8 cellular contexts compared by ENCODE assay signal in genomic region chr7:7970620-7971307, GRCh38. TPM values are rescaled to one million over a fixed set of nuclear protein-coding genes. Genes with fewer than 3 reads are reported as not detected.
DNase-seq lines count a peak whose midpoint lies in the region; ATAC-seq and TF ChIP-seq lines count a peak whose summit lies in the region.

No MANE protein-coding gene starts in this region.

- ATAC-seq in left ventricle myocardium superior = no peak
- no peak for ATAC-seq in gastroesophageal sphincter

- no peaks in the 10 kb centered on the region for H3K36me3 ChIP-seq in right atrium auricular region
- no peaks in the 10 kb centered on the region for H3K36me3 ChIP-seq in Peyer's patch
- H3K36me3 ChIP-seq in gastroesophageal sphincter = no peaks in the 10 kb centered on the region
- H3K36me3 ChIP-seq in spleen = no peaks in the 10 kb centered on the region

- WGBS in gastroesophageal sphincter (ENCODE audit: low coverage in 1 of 2), 2 donors = 25 to 36% methylated on average over 5 of the region's 5 CpGs
- 21 to 28% (median 23%) methylated on average over 5 of the region's 5 CpGs for WGBS in spleen, 5 donors

- intact Hi-C loops in left ventricle myocardium superior (cut with micrococcal nuclease) = no loop called here
- intact Hi-C loops in spleen (cut with DNase I; ENCODE audit: low total_unique reads) = no loop called here
- intact Hi-C loops in activated T-helper 2 cell treated with anti-CD3 and anti-CD28 coated beads, Interferon-gamma antibody, Interleukin-2, Interleukin-4, amounts not matched to agents 10 μg/mL and 5 μg/mL and 100 μg/mL, durations not matched to agents 14 hours and 24 hours and 36 hours (cut with micrococcal nuclease) = loop anchor here (1.0 to 5.0 kb wide), 5 partner anchors 9 to 288 kb away; no protein-coding TSS in a partner anchor

- no peaks in the 10 kb centered on the region for H3K27me3 Mint-ChIP-seq in activated T-helper 2 cell treated with anti-CD3 and anti-CD28 coated beads, Interferon-gamma antibody, Interleukin-2, Interleukin-4, amounts not matched to agents 10 μg/mL and 5 μg/mL and 100 μg/mL, durations not matched to agents 14 hours and 24 hours and 36 hours (ENCODE audit: low read depth)

- H3K4me3 ChIP-seq in right atrium auricular region = peak overlapping the region; percentile 91 to 98
- peak overlapping the region; percentile 70 to 100 (median 96) for H3K4me3 ChIP-seq in Peyer's patch
- H3K4me3 ChIP-seq in gastroesophageal sphincter = peak overlapping the region; percentile 90 to 94
- H3K4me3 ChIP-seq in spleen = peak overlapping the region; percentile 50 to 97 (median 80)

- peaks cover 29% of the 10 kb centered on the region for H3K4me1 Mint-ChIP-seq in activated T-helper 2 cell treated with anti-CD3 and anti-CD28 coated beads, Interferon-gamma antibody, Interleukin-2, Interleukin-4, amounts not matched to agents 10 μg/mL and 5 μg/mL and 100 μg/mL, durations not matched to agents 14 hours and 24 hours and 36 hours (ENCODE audit: low read depth)

- H3K4me1 ChIP-seq in right atrium auricular region (peaks cover 0 to 31% of the 10 kb centered on the region in 2 donors), Peyer's patch (peaks cover 0 to 12% (median 0%) of the 10 kb centered on the region in 4 donors), gastroesophageal sphincter (peaks cover 0 to 24% (median 0%) of the 10 kb centered on the region in 3 donors), spleen (peaks cover 0 to 75% (median 51%) of the 10 kb centered on the region in 6 donors)

- no peak for TF ChIP-seq POLR2A in Peyer's patch (IDR thresholded peaks at IDR 0.05)
- TF ChIP-seq POLR2A in gastroesophageal sphincter (IDR thresholded peaks at IDR 0.05) = no peak
- no peak for TF ChIP-seq POLR2A in spleen (IDR thresholded peaks at IDR 0.05)

- H3K27ac Mint-ChIP-seq in activated T-helper 2 cell treated with anti-CD3 and anti-CD28 coated beads, Interferon-gamma antibody, Interleukin-2, Interleukin-4, amounts not matched to agents 10 μg/mL and 5 μg/mL and 100 μg/mL, durations not matched to agents 14 hours and 24 hours and 36 hours = no peak overlapping the region

- TF ChIP-seq EP300 in gastroesophageal sphincter (IDR thresholded peaks at IDR 0.05) = no peak

- H3K27ac ChIP-seq in right atrium auricular region (peak overlapping the region in 1 of 2 donors; percentile 69), Peyer's patch (peak overlapping the region in 3 of 4 donors; percentile 95 to 100 (median 99)), gastroesophageal sphincter (peak overlapping the region in 2 of 4 donors; percentile 96 to 99), spleen (peak overlapping the region; percentile 67 to 99 (median 99))

- H3K9me3 ChIP-seq in right atrium auricular region (no peaks in the 10 kb centered on the region), Peyer's patch (no peaks in the 10 kb centered on the region), gastroesophageal sphincter (no peaks in the 10 kb centered on the region), spleen (no peaks in the 10 kb centered on the region)

- H3K36me3 Mint-ChIP-seq in activated T-helper 2 cell treated with anti-CD3 and anti-CD28 coated beads, Interferon-gamma antibody, Interleukin-2, Interleukin-4, amounts not matched to agents 10 μg/mL and 5 μg/mL and 100 μg/mL, durations not matched to agents 14 hours and 24 hours and 36 hours (ENCODE audit: low read depth) = peaks cover 14% of the 10 kb centered on the region

- TF ChIP-seq CTCF in right atrium auricular region (IDR thresholded peaks at IDR 0.05) (no peak), Peyer's patch (IDR thresholded peaks at IDR 0.05) (no peak), gastroesophageal sphincter (IDR thresholded peaks at IDR 0.05) (no peak), spleen (IDR thresholded peaks at IDR 0.05 in 8 of 11, conservative IDR thresholded peaks at IDR 0.05 in 3 of 11) (no peak)

- H3K9me3 Mint-ChIP-seq in activated T-helper 2 cell treated with anti-CD3 and anti-CD28 coated beads, Interferon-gamma antibody, Interleukin-2, Interleukin-4, amounts not matched to agents 10 μg/mL and 5 μg/mL and 100 μg/mL, durations not matched to agents 14 hours and 24 hours and 36 hours = no peaks in the 10 kb centered on the region

- DNase-seq in right atrium auricular region (ENCODE audit: low spot score) (no peak), left ventricle myocardium superior (no peak), Peyer's patch (no peak), spleen (no peak), COLO829 (ENCODE audit: low spot score) (no peak), NCI-H2196 (lab: John Stamatoyannopoulos, UW; ENCODE audit: unreplicated experiment) (no peak)
- DNase-seq in activated T-helper 2 cell treated with anti-CD3 and anti-CD28 coated beads, Interferon-gamma antibody, Interleukin-2, Interleukin-4, amounts not matched to agents 10 μg/mL and 5 μg/mL and 100 μg/mL, durations not matched to agents 14 hours and 24 hours and 36 hours (ENCODE audit: low spot score) = no peak

- H3K4me3 Mint-ChIP-seq in activated T-helper 2 cell treated with anti-CD3 and anti-CD28 coated beads, Interferon-gamma antibody, Interleukin-2, Interleukin-4, amounts not matched to agents 10 μg/mL and 5 μg/mL and 100 μg/mL, durations not matched to agents 14 hours and 24 hours and 36 hours (ENCODE audit: low read depth) = no peak overlapping the region

- H3K27me3 ChIP-seq in right atrium auricular region (no peaks in the 10 kb centered on the region), Peyer's patch (no peaks in the 10 kb centered on the region), gastroesophageal sphincter (no peaks in the 10 kb centered on the region), spleen (replicated peaks in 1 of 7) (no peaks in the 10 kb centered on the region)

RNA-seq across cellular contexts. Expression of gene GLCCI1, which starts 2.2 kb away (rescaled TPM):
- total RNA-seq in right atrium auricular region = 1 to 10 TPM; 3.4 to 3.8 TPM
- 8.6 TPM for total RNA-seq in left ventricle myocardium superior
- 10 to 100 TPM in 1 of 4 donors, 1 to 10 TPM in 3; 5.1 to 33.8 (median 7.9) TPM for total RNA-seq in Peyer's patch
- 10 to 100 TPM in 1 of 4 donors, 1 to 10 TPM in 3; 2.8 to 16.7 (median 5.2) TPM for total RNA-seq in gastroesophageal sphincter
- total RNA-seq in spleen = 10 to 100 TPM; 35.7 to 53.2 (median 44.8) TPM
- 1 to 10 TPM; 9.1 to 9.6 (median 9.4) TPM for polyA plus RNA-seq in spleen
- total RNA-seq in activated T-helper 2 cell treated with anti-CD3 and anti-CD28 coated beads, Interferon-gamma antibody, Interleukin-2, Interleukin-4, amounts not matched to agents 10 μg/mL and 5 μg/mL and 100 μg/mL, durations not matched to agents 14 hours and 24 hours and 36 hours = 23.8 and 27.9 TPM in 2 replicates
